In the genomic region with DNA sequence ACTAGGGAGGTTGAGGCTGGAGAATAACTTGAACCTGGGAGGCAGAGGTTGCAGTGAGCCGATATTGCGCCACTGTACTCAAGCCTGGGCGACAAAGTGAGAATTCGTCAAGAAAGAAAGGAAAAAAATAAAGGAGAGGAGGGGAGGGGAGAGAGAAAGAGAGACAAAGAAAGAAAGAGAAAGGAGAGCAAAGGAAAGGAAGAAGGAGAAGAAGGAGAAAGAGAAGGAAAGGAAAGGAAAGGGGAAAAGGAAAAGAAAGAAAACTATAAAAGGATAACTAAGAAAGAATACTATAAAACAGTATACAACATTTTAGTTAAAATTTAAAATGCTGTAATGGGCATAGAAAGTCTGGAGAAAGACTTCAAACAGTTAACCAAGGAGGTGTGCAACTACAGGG, we compare ENCODE assay signal across 26 cellular contexts.
"Had no signal": no experiment of that assay in that cellular context is flagged by ENCODE, and none has a peak within 500 bp of the region (broad histone marks: within the 10 kb centered on the region; RNA-seq: fewer than 3 reads in every experiment).

No MANE protein-coding gene starts in this region.

- H3K27ac Mint-ChIP-seq: mesothelial cell of epicardium; stimulated activated naive CD8-positive, alpha-beta T cell treated with anti-CD3 and anti-CD28 coated beads, Interleukin-15, Interleukin-2, amounts not matched to agents 100 ng/mL and 50 ng/mL, for 24 hours; type B pancreatic cell had no signal

- H3K27ac ChIP-seq: left lung, lower lobe of right lung, ovary, prostate gland, skin epidermis, suprapubic skin, thoracic aorta, tibial nerve, uterus had no signal

- H3K27me3 Mint-ChIP-seq: naive B cell; stimulated activated naive CD8-positive, alpha-beta T cell treated with anti-CD3 and anti-CD28 coated beads, Interleukin-15, Interleukin-2, amounts not matched to agents 100 ng/mL and 50 ng/mL, for 24 hours; type B pancreatic cell had no signal

- ATAC-seq: left colon, left lung, lower lobe of right lung, natural killer cell, right cardiac atrium, sciatic nerve had no signal

- H3K9me3 ChIP-seq: left lung, lower lobe of right lung, ovary, prostate gland, suprapubic skin, thoracic aorta, tibial nerve, uterus had no signal

- H3K9me3 Mint-ChIP-seq: mesothelial cell of epicardium; naive B cell; natural killer cell; stimulated activated naive CD8-positive, alpha-beta T cell treated with anti-CD3 and anti-CD28 coated beads, Interleukin-15, Interleukin-2, amounts not matched to agents 100 ng/mL and 50 ng/mL, for 24 hours; type B pancreatic cell had no signal

- H3K36me3 Mint-ChIP-seq: natural killer cell had no signal

- H3K4me3 Mint-ChIP-seq: mesothelial cell of epicardium; naive B cell; natural killer cell; stimulated activated naive CD8-positive, alpha-beta T cell treated with anti-CD3 and anti-CD28 coated beads, Interleukin-15, Interleukin-2, amounts not matched to agents 100 ng/mL and 50 ng/mL, for 24 hours; type B pancreatic cell had no signal

- DNase-seq: hippocampal formation; kidney glomerular epithelial cell; left colon; left lung; lower lobe of right lung; mesendoderm; naive B cell; natural killer cell; retina; right cardiac atrium; stimulated activated CD4-positive, alpha-beta T cell treated with anti-CD3 and anti-CD28 coated beads, Interleukin-12 subunit alpha, Interleukin-12 subunit beta, amount 100 ng/mL, for 4 hours; stimulated activated CD4-positive, alpha-beta T cell treated with anti-CD3 and anti-CD28 coated beads, Interleukin-15, amount 100 ng/mL, for 24 hours; stimulated activated CD4-positive, alpha-beta T cell treated with anti-CD3 and anti-CD28 coated beads, Interleukin-2, amount 100 ng/mL, for 24 hours; stimulated activated CD4-positive, alpha-beta T cell treated with anti-CD3 and anti-CD28 coated beads, Interleukin-4, amount 100 ng/mL, for 1 hour; stimulated activated naive CD4-positive, alpha-beta T cell; uterus had no signal

- H3K4me1 ChIP-seq: lower lobe of right lung, prostate gland, suprapubic skin, uterus had no signal

- H3K4me3 ChIP-seq: left lung, lower lobe of right lung, ovary, prostate gland, skin epidermis, suprapubic skin, thoracic aorta, tibial nerve, uterus had no signal

- H3K36me3 ChIP-seq: ovary, prostate gland, thoracic aorta, uterus had no signal
